Comparison of ENCODE assay signal across 19 cellular contexts in genomic region chr12:130164931-130165330, GRCh38. TPM values are rescaled to one million over a fixed set of nuclear protein-coding genes. Genes with fewer than 3 reads are reported as not detected.
"Had no signal": no experiment of that assay in that cellular context is flagged by ENCODE, and none has a peak within 500 bp of the region (broad histone marks: within the 10 kb centered on the region; RNA-seq: fewer than 3 reads in every experiment).

No MANE protein-coding gene starts in this region.

- H3K4me1 Mint-ChIP-seq: natural killer cell had no signal

- H3K4me3 Mint-ChIP-seq: activated B cell treated with CpG ODN at 0.5 μM for 24 hours; activated CD4-positive, alpha-beta T cell treated with anti-CD3 and anti-CD28 coated beads, Interleukin-2, amount 10 ng/mL, durations not matched to agents 7 days and 5 days; activated naive CD8-positive, alpha-beta T cell treated with anti-CD3 and anti-CD28 coated beads, Interleukin-2, amount 10 ng/mL, durations not matched to agents 7 days and 5 days; activated T-helper 1 cell treated with anti-CD3 and anti-CD28 coated beads, Interleukin-12 subunit alpha, Interleukin-12 subunit beta, Interleukin-2, Interleukin-4 antibody, amounts not matched to agents 30 ng/mL and 10 ng/mL and 1 ng/mL, durations not matched to agents 14 hours and 24 hours and 36 hours; natural killer cell had no signal

- H3K4me3 ChIP-seq: prostate gland, transverse colon had no signal

- H3K4me1 ChIP-seq: prostate gland had no signal

- H3K9me3 ChIP-seq: prostate gland, transverse colon had no signal

- H3K27ac ChIP-seq: brain microvascular endothelial cell, prostate gland, transverse colon had no signal

- H3K36me3 ChIP-seq: brain microvascular endothelial cell, prostate gland, transverse colon had no signal

- H3K9me3 Mint-ChIP-seq: activated B cell treated with CpG ODN at 0.5 μM for 24 hours; activated CD4-positive, alpha-beta T cell treated with anti-CD3 and anti-CD28 coated beads, Interleukin-2, amount 10 ng/mL, durations not matched to agents 7 days and 5 days; activated T-helper 1 cell treated with anti-CD3 and anti-CD28 coated beads, Interleukin-12 subunit alpha, Interleukin-12 subunit beta, Interleukin-2, Interleukin-4 antibody, amounts not matched to agents 30 ng/mL and 10 ng/mL and 1 ng/mL, durations not matched to agents 14 hours and 24 hours and 36 hours; natural killer cell had no signal

- DNase-seq: activated B cell treated with CpG ODN at 0.5 μM for 24 hours; activated CD4-positive, alpha-beta T cell treated with anti-CD3 and anti-CD28 coated beads, Interleukin-2, amount 10 ng/mL, durations not matched to agents 7 days and 5 days; activated naive CD4-positive, alpha-beta T cell; activated naive CD8-positive, alpha-beta T cell treated with anti-CD3 and anti-CD28 coated beads, Interleukin-2, amount 10 ng/mL, durations not matched to agents 7 days and 5 days; brain microvascular endothelial cell; cortex of kidney; effector CD8-positive, alpha-beta T cell; foreskin fibroblast; left ventricle myocardium superior; mesendoderm; natural killer cell; small intestine; stimulated activated CD4-positive, alpha-beta T cell treated with anti-CD3 and anti-CD28 coated beads, Interleukin-4, amount 100 ng/mL, for 24 hours; stimulated activated naive CD4-positive, alpha-beta T cell treated with Interleukin-2 at 50 U/mL for 16 hours; T-helper 2 cell; transverse colon had no signal

- H3K36me3 Mint-ChIP-seq: natural killer cell had no signal

- ATAC-seq: left ventricle myocardium superior, natural killer cell had no signal

- H3K27ac Mint-ChIP-seq: activated B cell treated with CpG ODN at 0.5 μM for 24 hours; activated CD4-positive, alpha-beta T cell treated with anti-CD3 and anti-CD28 coated beads, Interleukin-2, amount 10 ng/mL, durations not matched to agents 7 days and 5 days; activated T-helper 1 cell treated with anti-CD3 and anti-CD28 coated beads, Interleukin-12 subunit alpha, Interleukin-12 subunit beta, Interleukin-2, Interleukin-4 antibody, amounts not matched to agents 30 ng/mL and 10 ng/mL and 1 ng/mL, durations not matched to agents 14 hours and 24 hours and 36 hours; natural killer cell had no signal

RNA-seq across cellular contexts. Expression of gene FZD10, which starts 2.7 kb away (rescaled TPM):
- total RNA-seq: activated B cell treated with CpG ODN at 0.5 μM for 24 hours; activated CD4-positive, alpha-beta T cell treated with anti-CD3 and anti-CD28 coated beads, Interleukin-2, amount 10 ng/mL, durations not matched to agents 7 days and 5 days; activated CD8-positive, alpha-beta memory T cell treated with anti-CD3 and anti-CD28 coated beads for 36 hours; activated naive CD8-positive, alpha-beta T cell treated with anti-CD3 and anti-CD28 coated beads, Interleukin-2, amount 10 ng/mL, durations not matched to agents 7 days and 5 days; activated T-helper 1 cell treated with anti-CD3 and anti-CD28 coated beads, Interleukin-12 subunit alpha, Interleukin-12 subunit beta, Interleukin-2, Interleukin-4 antibody, amounts not matched to agents 30 ng/mL and 10 ng/mL and 1 ng/mL, durations not matched to agents 14 hours and 24 hours and 36 hours; natural killer cell had no signal
